ENCODE assay signal across 8 cellular contexts in genomic region chr5:91641730-91642350, GRCh38.
A peak's percentile ranks its signal among the peaks of the same experiment; 100 is the strongest.
DNase-seq lines count a peak whose midpoint lies in the region; TF ChIP-seq lines count a peak whose summit lies in the region.

No MANE protein-coding gene starts in this region.

- no peak overlapping the region for H3K27ac ChIP-seq in breast epithelium
- no peak overlapping the region for H3K27ac ChIP-seq in mesendoderm (ENCODE audit: low read depth, low read length)

- H3K27me3 ChIP-seq in breast epithelium (no peaks in the 10 kb centered on the region), mesendoderm (ENCODE audit: insufficient read depth, low read length, poor library complexity) (no peaks in the 10 kb centered on the region)

- WGBS in mesendoderm (ENCODE audit: extremely low coverage, insufficient coverage, low lambda C conversion rate), result no CpG with 5 or more reads among the region's 2 CpGs

- H3K4me3 ChIP-seq in breast epithelium, result no peak overlapping the region
- no peak overlapping the region for H3K4me3 ChIP-seq in mesendoderm (ENCODE audit: low read length)

- no peaks in the 10 kb centered on the region for H3K79me2 ChIP-seq in mesendoderm (ENCODE audit: control insufficient read depth, insufficient read depth, low read length)

- intact Hi-C loops in breast epithelium (cut with DNase I; ENCODE audit: low total_unique reads), result loop anchor here (5.0 to 10.0 kb wide), 2 partner anchors 147 to 380 kb away; no protein-coding TSS in a partner anchor

- DNase-seq in EH (ENCODE audit: low read depth) (peak; percentile 49), HFFc6 (peak; percentile 18), NCI-H345 (lab: John Stamatoyannopoulos, UW) (peak; percentile 34), breast epithelium (ENCODE audit: low spot score in 2 of 2) (no peak), mesendoderm (peak; percentile 57), occipital lobe (lab: John Stamatoyannopoulos, UW) (no peak), activated gamma-delta T cell (lab: John Stamatoyannopoulos, UW) (no peak), activated gamma-delta T cell treated with Interleukin-2 at 50 U/mL for 16 hours (no peak)

- no peak overlapping the region for H4K8ac ChIP-seq in mesendoderm (ENCODE audit: low read depth, low read length)

- no peak for TF ChIP-seq POLR2A in breast epithelium (IDR thresholded peaks at IDR 0.05)

- no peak overlapping the region for H3K27ac Mint-ChIP-seq in HFFc6

- no peak overlapping the region for H3K56ac ChIP-seq in mesendoderm (ENCODE audit: low read length)

- no peaks in the 10 kb centered on the region for H3K36me3 ChIP-seq in breast epithelium
- H3K36me3 ChIP-seq in mesendoderm (ENCODE audit: control insufficient read depth, insufficient read depth, low read length), result no peaks in the 10 kb centered on the region

- no peak overlapping the region for H4K5ac ChIP-seq in mesendoderm (ENCODE audit: low read length)

- H3K79me1 ChIP-seq in mesendoderm (ENCODE audit: low read length), result no peaks in the 10 kb centered on the region

- H3K4me3 Mint-ChIP-seq in HFFc6, result no peak overlapping the region

- no peak overlapping the region for H3K4me2 ChIP-seq in mesendoderm (ENCODE audit: low read length)

- H3K4me1 Mint-ChIP-seq in HFFc6 (ENCODE audit: low read depth), result no peaks in the 10 kb centered on the region

- H3K27me3 Mint-ChIP-seq in HFFc6 (ENCODE audit: insufficient read depth), result no peaks in the 10 kb centered on the region

- H2AK5ac ChIP-seq in mesendoderm (ENCODE audit: low read length), result no peak overlapping the region

- H3K4me1 ChIP-seq in breast epithelium (no peaks in the 10 kb centered on the region), mesendoderm (ENCODE audit: control insufficient read depth, low read depth, low read length) (no peaks in the 10 kb centered on the region)

- H3K23ac ChIP-seq in mesendoderm (ENCODE audit: low read length), result no peak overlapping the region

- no peaks in the 10 kb centered on the region for H3K9me3 ChIP-seq in breast epithelium

- H3K9me3 Mint-ChIP-seq in HFFc6, result no peaks in the 10 kb centered on the region

- H3K9ac ChIP-seq in mesendoderm (ENCODE audit: low read length), result no peak overlapping the region

- no peak overlapping the region for H2BK15ac ChIP-seq in mesendoderm (replicated peaks; ENCODE audit: low read depth)

- H3K4ac ChIP-seq in mesendoderm (ENCODE audit: low read depth, low read length), result no peak overlapping the region

- H3K18ac ChIP-seq in mesendoderm (ENCODE audit: low read length), result no peak overlapping the region

- H3K36me3 Mint-ChIP-seq in HFFc6 (ENCODE audit: low read depth), result no peaks in the 10 kb centered on the region

- TF ChIP-seq CTCF in HFFc6 (IDR thresholded peaks at IDR 0.05) (peak; percentile 91), breast epithelium (IDR thresholded peaks at IDR 0.05) (peak; percentile 47 to 57 (median 54))

- H2BK120ac ChIP-seq in mesendoderm (ENCODE audit: low read depth, low read length), result no peak overlapping the region

- no peak overlapping the region for H2BK5ac ChIP-seq in mesendoderm (ENCODE audit: low read length)

Comparison
In these comparisons a context has a peak if more than half of its experiments do, and no peak if none do; other contexts are left out.
1. DNase-seq: peak in EH (single experiment), HFFc6 (single experiment), NCI-H345 (single experiment) and mesendoderm (single experiment); none in breast epithelium (0 of 2), occipital lobe (single experiment), activated gamma-delta T cell (single experiment) and activated gamma-delta T cell treated with Interleukin-2 at 50 U/mL for 16 hours (single experiment).